In genomic region chr16:27020031-27020430, GRCh38 we compare ENCODE assay signal across 40 cellular contexts. TPM values are rescaled to one million over a fixed set of nuclear protein-coding genes. Genes with fewer than 3 reads are reported as not detected.
DNase-seq lines count a peak whose midpoint lies in the region; ATAC-seq, FAIRE-seq and TF ChIP-seq lines count a peak whose summit lies in the region.
"Had no signal": no experiment of that assay in that cellular context is flagged by ENCODE, and none has a peak within 500 bp of the region (broad histone marks: within the 10 kb centered on the region; RNA-seq: fewer than 3 reads in every experiment).

No MANE protein-coding gene starts in this region.

- WGBS in esophagus muscularis mucosa, result 46% methylated on average over 2 of the region's 2 CpGs

- intact Hi-C loops in esophagus muscularis mucosa (cut with DNase I), result no loop called here

- FAIRE-seq in bronchial epithelial cell (lab: Jason Lieb, UNC) (peak; percentile 43), frontal cortex (lab: Jason Lieb, UNC) (no peak)
- FAIRE-seq: A204.1, A549, D721Med had no signal

- H3K4me1 Mint-ChIP-seq in osteocyte (ENCODE audit: unreplicated experiment), result no peaks in the 10 kb centered on the region
- H3K4me1 Mint-ChIP-seq: B cell; CD4-positive, alpha-beta memory T cell; CD8-positive, alpha-beta memory T cell had no signal

- H3K9me3 ChIP-seq in esophagus muscularis mucosa, result no peaks in the 10 kb centered on the region
- H3K9me3 ChIP-seq: A549, Caco-2 had no signal

- DNase-seq in bronchial epithelial cell (ENCODE audit: low read depth) (no peak), ecto neural progenitor cell (ENCODE audit: low spot score) (peak; percentile 27), esophagus muscularis mucosa (ENCODE audit: extremely low spot score) (peak; percentile 88), osteocyte (ENCODE audit: extremely low spot score, unreplicated experiment) (peak; percentile 76), HuH-7 (ENCODE audit: low spot score) (no peak), GM20000 (ENCODE audit: low spot score) (no peak), frontal cortex (ENCODE audit: low spot score in 2 of 2) (no peak)
- DNase-seq: 8988T; ACHN; AML-193; BE2C; C1 segment of cervical spinal cord; Caco-2; Calu3; CD4-positive, alpha-beta memory T cell; CD4-positive, alpha-beta T cell; CD4-positive, CD25-positive, alpha-beta regulatory T cell; CD8-positive, alpha-beta memory T cell; COR-L47; DMS 273 treated with DMSO at 0.1 percent for 48 hours; DMS153; DMS53; DMS79; DMS79 treated with DMSO at 0.1 percent for 48 hours; DND-41; EL had no signal

- H3K27me3 ChIP-seq in bronchial epithelial cell (ENCODE audit: control insufficient read depth, insufficient read depth, low read length), result no peaks in the 10 kb centered on the region
- H3K27me3 ChIP-seq in esophagus muscularis mucosa, result no peaks in the 10 kb centered on the region
- H3K27me3 ChIP-seq: BE2C; BLaER1; BLaER1 treated with 17β-estradiol and CSF1 and Interleukin-3, amounts not matched to agents 10 nM and 100 nM had no signal

- H3K36me3 ChIP-seq in bronchial epithelial cell (ENCODE audit: control insufficient read depth, insufficient read depth, low read length), result no peaks in the 10 kb centered on the region
- H3K36me3 ChIP-seq in esophagus muscularis mucosa, result no peaks in the 10 kb centered on the region
- H3K36me3 ChIP-seq: BE2C; BLaER1; BLaER1 treated with 17β-estradiol and CSF1 and Interleukin-3, amounts not matched to agents 10 nM and 100 nM had no signal

- TF ChIP-seq CTCF in bronchial epithelial cell (IDR thresholded peaks at IDR 0.05; ENCODE audit: insufficient read depth, low read length, severe bottlenecking), result no peak
- TF ChIP-seq CTCF in esophagus muscularis mucosa (IDR thresholded peaks at IDR 0.05), result no peak
- no peak for TF ChIP-seq CTCF in osteocyte (IDR thresholded peaks at IDR 0.05)
- TF ChIP-seq CTCF in GM20000 (IDR thresholded peaks at IDR 0.05; ENCODE audit: extremely low read depth, missing control alignments), result no peak

- TF ChIP-seq POLR2A in esophagus muscularis mucosa (IDR thresholded peaks at IDR 0.05; ENCODE audit: low read depth), result no peak

- ATAC-seq in GM19023 (IDR thresholded peaks at IDR 0.05; ENCODE audit: unreplicated experiment), result no peak
- ATAC-seq: A549; CD8-positive, alpha-beta T cell had no signal

- no peak overlapping the region for H3K27ac ChIP-seq in esophagus muscularis mucosa (replicated peaks in 1 of 4)
- H3K27ac ChIP-seq: 22Rv1; A549; BLaER1; BLaER1 treated with 17β-estradiol and CSF1 and Interleukin-3, amounts not matched to agents 10 nM and 100 nM; C4-2B had no signal

- H3K27ac Mint-ChIP-seq in osteocyte (ENCODE audit: unreplicated experiment), result no peak overlapping the region
- H3K27ac Mint-ChIP-seq: B cell; CD14-positive monocyte; CD4-positive, alpha-beta memory T cell; CD4-positive, alpha-beta T cell; CD4-positive, CD25-positive, alpha-beta regulatory T cell; CD8-positive, alpha-beta memory T cell; CD8-positive, alpha-beta T cell had no signal

- H3K27me3 Mint-ChIP-seq in osteocyte (ENCODE audit: unreplicated experiment), result no peaks in the 10 kb centered on the region
- H3K27me3 Mint-ChIP-seq: CD4-positive, CD25-positive, alpha-beta regulatory T cell had no signal

- H3K4me3 ChIP-seq in bronchial epithelial cell (ENCODE audit: low read depth, low read length) (no peak overlapping the region), esophagus muscularis mucosa (no peak overlapping the region)
- H3K4me3 ChIP-seq: A549; BLaER1; BLaER1 treated with 17β-estradiol and CSF1 and Interleukin-3, amounts not matched to agents 10 nM and 100 nM had no signal

- no peaks in the 10 kb centered on the region for H3K36me3 Mint-ChIP-seq in osteocyte (ENCODE audit: unreplicated experiment)
- H3K36me3 Mint-ChIP-seq: CD14-positive monocyte; CD4-positive, alpha-beta memory T cell; CD4-positive, CD25-positive, alpha-beta regulatory T cell; CD8-positive, alpha-beta memory T cell; CD8-positive, alpha-beta T cell had no signal

- H3K9me3 Mint-ChIP-seq in osteocyte (ENCODE audit: unreplicated experiment), result peaks cover 6% of the 10 kb centered on the region
- H3K9me3 Mint-ChIP-seq: CD4-positive, alpha-beta T cell; CD8-positive, alpha-beta memory T cell; CD8-positive, alpha-beta T cell had no signal

- no peaks in the 10 kb centered on the region for H3K4me1 ChIP-seq in esophagus muscularis mucosa
- H3K4me1 ChIP-seq: A549, BE2C, BLaER1, Caco-2 had no signal

- TF ChIP-seq EP300 in esophagus muscularis mucosa (IDR thresholded peaks at IDR 0.05), result no peak

- H3K4me3 Mint-ChIP-seq in osteocyte (ENCODE audit: unreplicated experiment), result no peak overlapping the region
- H3K4me3 Mint-ChIP-seq: B cell; CD14-positive monocyte; CD4-positive, alpha-beta memory T cell; CD4-positive, alpha-beta T cell; CD4-positive, CD25-positive, alpha-beta regulatory T cell; CD8-positive, alpha-beta memory T cell; CD8-positive, alpha-beta T cell had no signal

RNA-seq across cellular contexts. Expression of gene C16orf82, which starts 46.7 kb away (rescaled TPM):
- not detected in 2 replicates for total RNA-seq in bronchial epithelial cell
- total RNA-seq in esophagus muscularis mucosa, result not detected
- not detected in 2 replicates for total RNA-seq in osteocyte
- total RNA-seq in frontal cortex, result not detected
- total RNA-seq: A172; A673; B cell; Caco-2; Calu3; CD4-positive, alpha-beta memory T cell; CD4-positive, alpha-beta T cell; CD4-positive, CD25-positive, alpha-beta regulatory T cell; CD8-positive, alpha-beta memory T cell; CD8-positive, alpha-beta T cell; Daoy had no signal

Comparison
In these comparisons a context has a peak if more than half of its experiments do, and no peak if none do; other contexts are left out.
1. DNase-seq: peak in ecto neural progenitor cell (single experiment), esophagus muscularis mucosa (single experiment) and osteocyte (single experiment); none in bronchial epithelial cell (single experiment), HuH-7 (single experiment), GM20000 (single experiment) and frontal cortex (0 of 2).